1 cellular context compared by ENCODE assay signal in the genomic region with DNA sequence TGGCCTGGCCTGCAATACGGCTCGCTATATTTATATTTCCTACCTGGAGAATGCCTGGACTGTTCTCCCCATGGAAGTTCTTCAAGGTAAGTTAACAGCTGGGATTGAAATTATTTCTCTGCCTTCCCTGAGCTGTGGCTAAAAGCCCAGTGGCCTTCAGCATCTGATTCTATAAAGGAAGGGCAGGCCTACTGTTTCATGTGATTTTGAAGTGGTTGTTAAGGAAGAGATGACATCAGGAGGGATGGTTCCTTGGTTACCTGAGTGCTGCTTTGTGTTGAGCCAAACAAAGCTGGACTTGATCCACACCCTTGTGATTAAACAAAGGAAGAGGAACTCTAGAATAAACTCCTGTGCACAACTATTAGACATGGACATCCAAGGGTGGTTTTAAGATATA.
TF ChIP-seq lines count a peak whose summit lies in the region.

No MANE protein-coding gene starts in this region.

TF ChIP-seq in IMR-90, 13 proteins besides CTCF, POLR2A, EP300 and RAD21 (continued from another document):
- TF ChIP-seq, protein P1, sequence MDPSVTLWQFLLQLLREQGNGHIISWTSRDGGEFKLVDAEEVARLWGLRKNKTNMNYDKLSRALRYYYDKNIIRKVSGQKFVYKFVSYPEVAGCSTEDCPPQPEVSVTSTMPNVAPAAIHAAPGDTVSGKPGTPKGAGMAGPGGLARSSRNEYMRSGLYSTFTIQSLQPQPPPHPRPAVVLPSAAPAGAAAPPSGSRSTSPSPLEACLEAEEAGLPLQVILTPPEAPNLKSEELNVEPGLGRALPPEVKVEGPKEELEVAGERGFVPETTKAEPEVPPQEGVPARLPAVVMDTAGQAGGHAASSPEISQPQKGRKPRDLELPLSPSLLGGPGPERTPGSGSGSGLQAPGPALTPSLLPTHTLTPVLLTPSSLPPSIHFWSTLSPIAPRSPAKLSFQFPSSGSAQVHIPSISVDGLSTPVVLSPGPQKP (IDR thresholded peaks at IDR 0.05; ENCODE audit: borderline replicate concordance, low read depth, low read length): no peak
- no peak for TF ChIP-seq CEBPB (IDR thresholded peaks at IDR 0.05; ENCODE audit: low read depth, low read length)
- no peak for TF ChIP-seq BHLHE40 (IDR thresholded peaks at IDR 0.05; ENCODE audit: low read depth, low read length)
